Comparison of ENCODE assay signal across 8 cellular contexts in the genomic region with DNA sequence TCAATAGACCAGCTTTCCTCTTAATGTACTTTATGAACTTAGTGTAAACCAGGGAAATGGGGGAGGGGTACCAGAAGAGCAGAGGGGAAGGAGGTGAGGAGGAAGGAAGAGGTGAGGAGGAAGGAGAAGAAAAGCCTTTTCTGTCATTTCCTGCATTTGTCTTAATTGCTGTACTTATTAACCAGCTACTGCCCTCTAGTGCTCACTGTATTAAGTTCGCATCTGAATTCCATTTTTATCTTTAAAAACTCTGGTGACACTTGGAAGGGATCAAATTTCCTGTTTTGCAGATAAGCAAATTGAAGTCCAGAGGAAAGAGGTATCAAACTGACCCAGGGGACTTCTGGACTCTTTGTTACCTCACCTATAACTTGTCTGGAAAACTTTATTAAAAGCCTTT. TPM values are rescaled to one million over a fixed set of nuclear protein-coding genes. Genes with fewer than 3 reads are reported as not detected.
DNase-seq lines count a peak whose midpoint lies in the region; ATAC-seq, FAIRE-seq and TF ChIP-seq lines count a peak whose summit lies in the region.

No MANE protein-coding gene starts in this region.

- H3K27ac ChIP-seq in right atrium auricular region (no peak overlapping the region), small intestine (ENCODE audit: low read depth in 1 of 2, low read length in 1 of 2) (no peak overlapping the region)

- peaks cover 0 to 3% (median 2%) of the 10 kb centered on the region in 3 donors for H3K27me3 Mint-ChIP-seq in CD14-positive monocyte (ENCODE audit: low read depth in 3 of 3)
- no peaks in the 10 kb centered on the region for H3K27me3 Mint-ChIP-seq in activated T-helper 17 cell treated with anti-CD3 and anti-CD28 coated beads, Interleukin-2, amount 50 U/mL, for 72 hours

- H3K36me3 ChIP-seq in right atrium auricular region (no peaks in the 10 kb centered on the region), small intestine (ENCODE audit: control insufficient read depth in 2 of 2, insufficient read depth in 2 of 2, low read length in 2 of 2) (peaks cover 0 to 2% of the 10 kb centered on the region in 2 donors)

- no peaks in the 10 kb centered on the region for H3K9me3 Mint-ChIP-seq in CD14-positive monocyte
- H3K9me3 Mint-ChIP-seq in activated T-helper 17 cell treated with anti-CD3 and anti-CD28 coated beads, Interleukin-2, amount 50 U/mL, for 72 hours, result no peaks in the 10 kb centered on the region

- 0% methylated on average over 1 of the region's 1 CpG for WGBS in small intestine, 3 donors

- no peak overlapping the region for H3K4me3 Mint-ChIP-seq in CD14-positive monocyte
- no peak overlapping the region for H3K4me3 Mint-ChIP-seq in activated T-helper 17 cell treated with anti-CD3 and anti-CD28 coated beads, Interleukin-2, amount 50 U/mL, for 72 hours

- peaks cover 1 to 3% of the 10 kb centered on the region in 2 donors for H3K36me3 Mint-ChIP-seq in CD14-positive monocyte
- H3K36me3 Mint-ChIP-seq in activated T-helper 17 cell treated with anti-CD3 and anti-CD28 coated beads, Interleukin-2, amount 50 U/mL, for 72 hours (ENCODE audit: low read depth), result no peaks in the 10 kb centered on the region

- intact Hi-C loops in CD14-positive monocyte (cut with micrococcal nuclease), result loop anchor here (5.0 kb wide), 1 partner anchor 776 kb away; no protein-coding TSS in a partner anchor

- H3K9me3 ChIP-seq in right atrium auricular region (no peaks in the 10 kb centered on the region), small intestine (ENCODE audit: control insufficient read depth, low read depth) (no peaks in the 10 kb centered on the region)

- no peak for DNase-seq in CD14-positive monocyte (ENCODE audit: low spot score)
- DNase-seq in GM13976 (ENCODE audit: low spot score), result peak; percentile 71
- peak; percentile 15 for DNase-seq in NCI-H2227 treated with DMSO at 0.1 percent for 48 hours (lab: John Stamatoyannopoulos, UW)
- no peak for DNase-seq in right atrium auricular region (ENCODE audit: low spot score)
- DNase-seq in small intestine, result peak; percentile 72

- H3K4me1 ChIP-seq in right atrium auricular region, result peaks cover 0 to 8% of the 10 kb centered on the region in 2 donors
- H3K4me1 ChIP-seq in small intestine (ENCODE audit: control insufficient read depth in 2 of 2, insufficient read depth in 1 of 2, low read depth in 1 of 2, low read length in 1 of 2), result no peaks in the 10 kb centered on the region

- ATAC-seq in activated T-helper 17 cell treated with anti-CD3 and anti-CD28 coated beads, Interleukin-2, amount 50 U/mL, for 72 hours (replicated peaks), result peak; percentile 48
- ATAC-seq in HG03025 (IDR thresholded peaks at IDR 0.05; ENCODE audit: low FRiP score, unreplicated experiment) (no peak), GM18870 (IDR thresholded peaks at IDR 0.05; ENCODE audit: unreplicated experiment) (no peak)

- FAIRE-seq in small intestine (lab: Jason Lieb, UNC), result no peak

- TF ChIP-seq CTCF in CD14-positive monocyte (IDR thresholded peaks at IDR 0.05) (peak; percentile 77), GM13976 (IDR thresholded peaks at IDR 0.05; ENCODE audit: borderline replicate concordance, control extremely low read depth, extremely low read depth, insufficient read depth, missing control alignments) (peak; percentile 68), right atrium auricular region (IDR thresholded peaks at IDR 0.05) (peak; percentile 51 to 77)

- in situ Hi-C loops in GM13976 (cut with MboI; ENCODE audit: low sequenced_read_pairs, unreplicated experiment), result loop anchor here (25.0 kb wide), 1 partner anchor 766 kb away; no protein-coding TSS in a partner anchor

- H3K4me3 ChIP-seq in right atrium auricular region, result no peak overlapping the region
- no peak overlapping the region for H3K4me3 ChIP-seq in small intestine (ENCODE audit: low read depth in 1 of 2, low read length in 2 of 2)

- H3K27ac Mint-ChIP-seq in CD14-positive monocyte, result peak overlapping the region in 1 of 7 donors; percentile 35
- H3K27ac Mint-ChIP-seq in activated T-helper 17 cell treated with anti-CD3 and anti-CD28 coated beads, Interleukin-2, amount 50 U/mL, for 72 hours, result peak overlapping the region; percentile 15

- H3K27me3 ChIP-seq in right atrium auricular region, result no peaks in the 10 kb centered on the region
- H3K27me3 ChIP-seq in small intestine (ENCODE audit: control insufficient read depth in 2 of 2, insufficient read depth in 2 of 2, low read length in 2 of 2), result no peaks in the 10 kb centered on the region

- peaks cover 2% of the 10 kb centered on the region for H3K4me1 Mint-ChIP-seq in CD14-positive monocyte
- H3K4me1 Mint-ChIP-seq in activated T-helper 17 cell treated with anti-CD3 and anti-CD28 coated beads, Interleukin-2, amount 50 U/mL, for 72 hours, result no peaks in the 10 kb centered on the region

RNA-seq across cellular contexts. Expression of gene MANSC1, which starts 22.2 kb away (rescaled TPM):
- polyA plus RNA-seq in CD14-positive monocyte (1 to 10 TPM; 1.5 to 2.3 TPM), small intestine (10 to 100 TPM in 1 of 3 donors, 1 to 10 TPM in 2; 5.4 to 23.4 (median 6.8) TPM)
- total RNA-seq in activated T-helper 17 cell treated with anti-CD3 and anti-CD28 coated beads, Interleukin-2, amount 50 U/mL, for 72 hours, result under 1 TPM; 0.63 to 0.74 TPM
- 10 to 100 TPM; 16.5 to 28.0 TPM for total RNA-seq in right atrium auricular region

RNA-seq across cellular contexts. Expression of gene BORCS5, which starts 29.1 kb away (rescaled TPM):
- polyA plus RNA-seq in CD14-positive monocyte (10 to 100 TPM in 1 of 2 donors, 1 to 10 TPM in 1; 8.5 to 15.1 TPM), small intestine (1 to 10 TPM; 2.2 to 7.5 (median 3.8) TPM)
- 10 to 100 TPM; 26.1 to 43.8 TPM for total RNA-seq in activated T-helper 17 cell treated with anti-CD3 and anti-CD28 coated beads, Interleukin-2, amount 50 U/mL, for 72 hours
- total RNA-seq in right atrium auricular region, result 1 to 10 TPM; 6.2 to 8.0 TPM

Comparison
In these comparisons a context has a peak if more than half of its experiments do, and no peak if none do; other contexts are left out.
1. DNase-seq: peak in GM13976 (single experiment), NCI-H2227 treated with DMSO at 0.1 percent for 48 hours (single experiment) and small intestine (single experiment); none in CD14-positive monocyte (single experiment) and right atrium auricular region (single experiment).
2. RNA of gene MANSC1, which starts 22.2 kb away (total RNA-seq): 16.5 to 28.0 TPM in right atrium auricular region; 0.63 to 0.74 TPM in activated T-helper 17 cell treated with anti-CD3 and anti-CD28 coated beads, Interleukin-2, amount 50 U/mL, for 72 hours; every median in the first group is over 10 times any median in the second.
3. Peak in every context shown above with its lines, with median percentiles within 50 percentile points of each other: CTCF ChIP-seq.